8 cellular contexts compared by ENCODE assay signal in the genomic region with DNA sequence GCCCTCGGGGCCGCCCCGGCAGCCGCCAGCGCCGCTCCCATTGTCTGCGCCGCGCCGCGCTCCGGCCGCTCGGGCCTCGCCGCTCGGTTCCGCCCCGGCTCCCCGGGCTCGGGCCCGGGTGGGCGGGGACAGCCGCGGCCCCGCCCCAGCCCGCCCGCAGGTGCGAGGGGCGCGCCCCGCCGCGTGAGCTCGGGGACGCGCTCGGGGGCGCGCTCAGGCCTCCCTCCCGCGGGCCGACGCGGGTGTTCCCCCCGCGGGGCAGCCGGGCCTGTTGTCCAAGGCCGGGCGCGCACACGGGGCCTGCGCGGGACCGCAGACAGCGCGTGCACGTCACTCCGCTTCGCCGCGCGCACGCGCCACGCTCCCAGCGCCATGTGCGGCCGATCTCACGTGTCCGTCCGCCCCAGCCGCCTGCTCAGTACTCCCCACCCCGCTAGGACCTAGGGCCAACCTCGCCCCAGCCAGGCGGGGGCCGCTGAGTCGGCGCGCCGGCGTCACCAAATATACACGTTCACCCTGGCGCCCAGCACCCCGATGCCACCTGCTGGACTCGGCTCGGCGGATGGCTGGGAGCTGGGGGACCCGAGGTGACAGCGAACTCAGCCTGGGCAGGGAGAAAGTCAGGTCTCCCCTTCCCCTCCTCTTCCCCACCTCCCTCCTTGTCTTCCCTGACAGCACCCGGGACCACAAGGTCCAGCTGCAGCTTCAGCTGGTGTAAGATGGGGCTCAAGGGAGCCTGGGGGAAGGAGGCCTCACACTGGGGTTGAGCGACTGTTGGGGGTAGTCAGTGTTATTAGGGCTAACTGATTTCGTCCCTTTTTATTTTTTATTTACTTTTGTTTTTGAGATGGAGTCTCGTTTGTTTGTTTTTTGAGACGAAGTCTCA. TPM values are rescaled to one million over a fixed set of nuclear protein-coding genes. Genes with fewer than 3 reads are reported as not detected.
DNase-seq lines count a peak whose midpoint lies in the region; ATAC-seq and TF ChIP-seq lines count a peak whose summit lies in the region.

No MANE protein-coding gene starts in this region.

- intact Hi-C loops in PC-9 (cut with micrococcal nuclease; ENCODE audit: unreplicated experiment) = loop anchor here (1.0 kb wide), 1 partner anchor 119 kb away; the partner anchor contains the start of gene GTF3C5

- peaks cover 38% of the 10 kb centered on the region for H3K79me2 ChIP-seq in DND-41 (ENCODE audit: insufficient read depth, low read length)
- H3K79me2 ChIP-seq in PC-9 (ENCODE audit: low read depth) = peaks cover 19% of the 10 kb centered on the region
- no peaks in the 10 kb centered on the region for H3K79me2 ChIP-seq in fibroblast of lung (ENCODE audit: control insufficient read depth, insufficient read depth, low read length)

- H3K27me3 Mint-ChIP-seq in naive thymus-derived CD8-positive, alpha-beta T cell = no peaks in the 10 kb centered on the region

- POLR2A ChIA-PET in PC-9 (lab: Charles Lee; ENCODE audit: unreplicated experiment) = interaction anchor here (0.5 to 3.0 kb wide), 8 partner anchors 14 to 310 kb away, joined by 3 to 42 read pairs (median 8); partner anchors contain the start of gene SURF1
- POLR2A ChIA-PET in naive thymus-derived CD8-positive, alpha-beta T cell (lab: Charles Lee) = interaction anchor here (0.7 to 4.0 kb wide), 16 partner anchors 15 to 1759 kb away, joined by 3 to 43 read pairs (median 4); partner anchors contain the start of genes GTF3C5, MED22, RALGDS and RPL7A

- H3K27ac ChIP-seq in DND-41 (ENCODE audit: low read length) (peak overlapping the region; percentile 77), PC-9 (peak overlapping the region; percentile 57), fibroblast of lung (ENCODE audit: insufficient read depth, low read length) (peak overlapping the region; percentile 37)

- H3K4me1 ChIP-seq in DND-41 (ENCODE audit: insufficient read depth, low read length) (peaks cover 35% of the 10 kb centered on the region), PC-9 (replicated peaks; ENCODE audit: insufficient read depth) (peaks cover 22% of the 10 kb centered on the region), fibroblast of lung (ENCODE audit: control insufficient read depth, extremely low read depth, insufficient read depth, low read length) (peaks cover 11% of the 10 kb centered on the region)

- H3K27me3 ChIP-seq in DND-41 (ENCODE audit: insufficient read depth, low read length, poor library complexity) (no peaks in the 10 kb centered on the region), PC-9 (ENCODE audit: insufficient read depth, low read depth) (no peaks in the 10 kb centered on the region), fibroblast of lung (ENCODE audit: control insufficient read depth, insufficient read depth, low read length) (no peaks in the 10 kb centered on the region)

- TSS peak; percentile 92 for BruUV-seq in PC-9 (replicated peaks; lab: Mats Ljungman, UMichigan)

- H2AFZ ChIP-seq in DND-41 (ENCODE audit: low read depth, low read length) (peak overlapping the region; percentile 95), PC-9 (peak overlapping the region; percentile 86), fibroblast of lung (ENCODE audit: low read length) (peak overlapping the region; percentile 42)

- H3K4me3 ChIP-seq in DND-41 (ENCODE audit: low read depth in 1 of 2, low read length in 2 of 2) (peak overlapping the region; percentile 25 to 96; a peak in 3 of 4 replicates), PC-9 (peak overlapping the region; percentile 61), fibroblast of lung (replicated peaks in 1 of 4; ENCODE audit: control extremely low read depth in 1 of 4, insufficient read depth in 1 of 4, low read depth in 3 of 4, low read length in 4 of 4) (peak overlapping the region; percentile 6 to 79 (median 56))

- H3K9me3 ChIP-seq in DND-41 (ENCODE audit: insufficient read depth, low read length, severe bottlenecking) (no peaks in the 10 kb centered on the region), PC-9 (ENCODE audit: insufficient read depth, low read depth) (no peaks in the 10 kb centered on the region), fibroblast of lung (ENCODE audit: control insufficient read depth, insufficient read depth, low read depth, low read length) (no peaks in the 10 kb centered on the region)

- DNase-seq in DND-41 (peak; percentile 69), HuH-7 (ENCODE audit: low spot score) (peak; percentile 96), PC-9 (peak; percentile 84 to 96), activated T-helper 1 cell treated with Interleukin-2 at 50 U/mL for 16 hours (ENCODE audit: low read depth) (peak; percentile 71), fibroblast of lung (ENCODE audit: low read depth in 2 of 2) (peak; percentile 83 to 84)
- peak; percentile 71 to 89 (median 74) for DNase-seq in naive thymus-derived CD8-positive, alpha-beta T cell
- DNase-seq in stimulated activated naive CD8-positive, alpha-beta T cell treated with anti-CD3 and anti-CD28 coated beads, Interleukin-15, Interleukin-2, amounts not matched to agents 100 U/mL and 50 U/mL, for 24 hours = peak; percentile 87

- peaks cover 20 to 43% (median 39%) of the 10 kb centered on the region in 4 donors for H3K4me1 Mint-ChIP-seq in naive thymus-derived CD8-positive, alpha-beta T cell

- H4K20me1 ChIP-seq in DND-41 (ENCODE audit: insufficient read depth, low read length) (peaks cover 35% of the 10 kb centered on the region), PC-9 (ENCODE audit: insufficient read depth) (peaks cover 24% of the 10 kb centered on the region), fibroblast of lung (ENCODE audit: control insufficient read depth, extremely low read depth, insufficient read depth, low read length) (no peaks in the 10 kb centered on the region)

- H3K36me3 Mint-ChIP-seq in naive thymus-derived CD8-positive, alpha-beta T cell = peaks cover 0 to 2% (median 0%) of the 10 kb centered on the region in 3 donors

- peaks cover 6% of the 10 kb centered on the region; the same call in 1 of the 2 replicates for H3K36me3 ChIP-seq in DND-41 (ENCODE audit: insufficient read depth, low read length)
- H3K36me3 ChIP-seq in PC-9 (ENCODE audit: low read depth) = no peaks in the 10 kb centered on the region
- no peaks in the 10 kb centered on the region for H3K36me3 ChIP-seq in fibroblast of lung (ENCODE audit: control insufficient read depth, insufficient read depth, low read length)

- H3K4me3 Mint-ChIP-seq in naive thymus-derived CD8-positive, alpha-beta T cell = peak overlapping the region; percentile 67 to 85 (median 80)

- ATAC-seq in DND-41 (ENCODE audit: insufficient read depth, low read depth) (peak; percentile 38), GM21528 (IDR thresholded peaks at IDR 0.05; ENCODE audit: low FRiP score, unreplicated experiment) (peak; percentile 63)
- ATAC-seq in naive thymus-derived CD8-positive, alpha-beta T cell = peak; percentile 40 to 59
- peak; percentile 79 for ATAC-seq in stimulated activated naive CD8-positive, alpha-beta T cell treated with anti-CD3 and anti-CD28 coated beads, Interleukin-15, Interleukin-2, amounts not matched to agents 100 U/mL and 50 U/mL, for 24 hours

- TF ChIP-seq CTCF in DND-41 (IDR thresholded peaks at IDR 0.05; ENCODE audit: borderline replicate concordance, extremely low read depth, low read length, poor library complexity, severe bottlenecking) (peak; percentile 38), PC-9 (conservative IDR thresholded peaks at IDR 0.05) (no peak; the same call in 1 of the 2 replicates), fibroblast of lung (conservative IDR thresholded peaks at IDR 0.05 in 1 of 2, IDR thresholded peaks at IDR 0.05 in 1 of 2; ENCODE audit: low read depth in 1 of 2, low read length in 2 of 2) (no peak)

- H3K9ac ChIP-seq in DND-41 (ENCODE audit: low read depth, low read length) (peak overlapping the region; percentile 86), fibroblast of lung (ENCODE audit: insufficient read depth, low read length) (peak overlapping the region; percentile 80)

- H3K4me2 ChIP-seq in DND-41 (ENCODE audit: insufficient read depth, low read length) (peak overlapping the region; percentile 89), PC-9 (peak overlapping the region; percentile 90), fibroblast of lung (ENCODE audit: extremely low read depth, insufficient read depth, low read length) (peak overlapping the region; percentile 78)

- no peaks in the 10 kb centered on the region for H3K9me3 Mint-ChIP-seq in naive thymus-derived CD8-positive, alpha-beta T cell

- H3K27ac Mint-ChIP-seq in naive thymus-derived CD8-positive, alpha-beta T cell = peak overlapping the region; percentile 66 to 93 (median 88)

- no peaks in the 10 kb centered on the region for H3K9me2 ChIP-seq in PC-9 (ENCODE audit: insufficient read depth)

- peaks cover 26% of the 10 kb centered on the region; the same call in 1 of the 2 replicates for H3F3A ChIP-seq in PC-9 (ENCODE audit: insufficient read depth, low read depth)

- CTCF ChIA-PET in PC-9 (lab: Charles Lee) = interaction anchor here (0.5 to 1.1 kb wide), 10 partner anchors 7 to 336 kb away, joined by 3 to 7 read pairs (median 4); partner anchors contain the start of gene CACFD1

RNA-seq across cellular contexts. Expression of gene GBGT1, which starts 14.3 kb away (rescaled TPM):
- 1.2 and 3.0 TPM in 2 replicates for total RNA-seq in PC-9 (2021)
- total RNA-seq in fibroblast of lung = 3.3 and 4.1 TPM in 2 replicates
- 0.86 and 2.6 TPM in 2 replicates for polyA plus RNA-seq in fibroblast of lung
- 1.4 and 2.6 TPM in 2 replicates for polyA plus RNA-seq in fibroblast of lung (2012)
- 7.6 and 11.0 TPM in 2 replicates for polyA minus RNA-seq in fibroblast of lung (ENCODE audit: low replicate concordance)
- 1 to 10 TPM; 4.1 to 4.9 TPM for total RNA-seq in naive thymus-derived CD8-positive, alpha-beta T cell
- not detected for polyA plus RNA-seq in naive thymus-derived CD8-positive, alpha-beta T cell

RNA-seq across cellular contexts. Expression of gene RALGDS, which starts 28.3 kb away (rescaled TPM):
- 24.8 and 30.0 TPM in 2 replicates for total RNA-seq in PC-9 (2021)
- 16.2 and 23.6 TPM in 2 replicates for total RNA-seq in fibroblast of lung
- polyA plus RNA-seq in fibroblast of lung = 16.6 and 22.4 TPM in 2 replicates
- polyA plus RNA-seq in fibroblast of lung (2012) = 10.6 and 15.5 TPM in 2 replicates
- polyA minus RNA-seq in fibroblast of lung (ENCODE audit: low replicate concordance) = 16.8 and 18.8 TPM in 2 replicates
- 10 to 100 TPM; 93.7 to 99.9 TPM for total RNA-seq in naive thymus-derived CD8-positive, alpha-beta T cell
- 10 to 100 TPM; 14.1 to 35.5 (median 29.4) TPM for polyA plus RNA-seq in naive thymus-derived CD8-positive, alpha-beta T cell

RNA-seq across cellular contexts. Expression of gene OBP2B, which starts 59.7 kb away (rescaled TPM):
- not detected in 2 replicates for total RNA-seq in PC-9 (2021)
- total RNA-seq in fibroblast of lung = not detected in 2 replicates
- polyA plus RNA-seq in fibroblast of lung = not detected in 2 replicates
- polyA plus RNA-seq in fibroblast of lung (2012) = not detected in 2 replicates
- polyA minus RNA-seq in fibroblast of lung (ENCODE audit: low replicate concordance) = not detected in 2 replicates
- not detected for total RNA-seq in naive thymus-derived CD8-positive, alpha-beta T cell
- polyA plus RNA-seq in naive thymus-derived CD8-positive, alpha-beta T cell = not detected

Comparison
In these comparisons a context has a peak if more than half of its experiments do, and no peak if none do; other contexts are left out.
1. Peak in every context shown above with its lines: DNase-seq, ATAC-seq, H3K4me3 ChIP-seq and H3K27ac ChIP-seq.
2. H2AFZ ChIP-seq: peak in every context shown above with its lines; median percentile 95 in DND-41; 86 in PC-9; 42 in fibroblast of lung.